ENCODE assay signal across 8 cellular contexts in genomic region chr13:74135306-74136088, GRCh38. TPM values are rescaled to one million over a fixed set of nuclear protein-coding genes. Genes with fewer than 3 reads are reported as not detected.
DNase-seq lines count a peak whose midpoint lies in the region; ATAC-seq and TF ChIP-seq lines count a peak whose summit lies in the region.

No MANE protein-coding gene starts in this region.

- TF ChIP-seq CTCF in 22Rv1 (IDR thresholded peaks at IDR 0.05) = no peak

- H3K27ac ChIP-seq in 22Rv1 (peak overlapping the region; percentile 83), cingulate gyrus (ENCODE audit: low read depth, low read length) (peak overlapping the region; percentile 65)

- ATAC-seq in GM18505 (IDR thresholded peaks at IDR 0.05; ENCODE audit: unreplicated experiment) (peak; percentile 53), HG02884 (IDR thresholded peaks at IDR 0.05; ENCODE audit: unreplicated experiment) (peak; percentile 39), left lobe of liver (peak; percentile 66)
- peak; percentile 12 to 23 for ATAC-seq in activated CD4-positive, CD25-positive, alpha-beta regulatory T cell treated with anti-CD3 and anti-CD28 coated beads, Interleukin-2, amount 50 U/mL, for 24 hours

- TF ChIP-seq POLR2A in GM18505 (IDR thresholded peaks at IDR 0.05; ENCODE audit: borderline replicate concordance, extremely low read depth, insufficient read depth, insufficient read length) = no peak

- peak; percentile 71 to 78 for DNase-seq in NCI-H1930 (lab: John Stamatoyannopoulos, UW)
- peak; percentile 89 for DNase-seq in left lobe of liver (ENCODE audit: low spot score)
- DNase-seq in stimulated activated CD4-positive, alpha-beta T cell treated with anti-CD3 and anti-CD28 coated beads, Interleukin-4, amount 100 ng/mL, for 1 hour = peak; percentile 60

RNA-seq across cellular contexts. Expression of gene KLF12, which starts 1.3 kb away (rescaled TPM):
- total RNA-seq in left lobe of liver = 15.7 TPM

Comparison
In these comparisons a context has a peak if more than half of its experiments do, and no peak if none do; other contexts are left out.
1. Peak in every context shown above with its lines: DNase-seq, ATAC-seq and H3K27ac ChIP-seq.